ENCODE assay signal across 9 cellular contexts in genomic region chr1:92949937-92950817, GRCh38. TPM values are rescaled to one million over a fixed set of nuclear protein-coding genes. Genes with fewer than 3 reads are reported as not detected.
DNase-seq lines count a peak whose midpoint lies in the region; ATAC-seq and TF ChIP-seq lines count a peak whose summit lies in the region.
"Had no signal": no experiment of that assay in that cellular context is flagged by ENCODE, and none has a peak within 500 bp of the region (broad histone marks: within the 10 kb centered on the region; RNA-seq: fewer than 3 reads in every experiment).

No MANE protein-coding gene starts in this region.

- H3K27me3 Mint-ChIP-seq in activated B cell treated with CpG ODN at 0.5 μM for 24 hours = no peaks in the 10 kb centered on the region

- no peaks in the 10 kb centered on the region for H3K9me3 ChIP-seq in HEK293 (ENCODE audit: control insufficient read depth, insufficient read depth, low read depth, low read length)
- no peaks in the 10 kb centered on the region for H3K9me3 ChIP-seq in left lung

- H3K36me3 Mint-ChIP-seq in activated B cell treated with CpG ODN at 0.5 μM for 24 hours (ENCODE audit: low read depth) = peaks cover 5% of the 10 kb centered on the region

- no peak overlapping the region for H3K4me3 ChIP-seq in HEK293 (ENCODE audit: low read depth, low read length)
- H3K4me3 ChIP-seq in left lung = no peak overlapping the region

- H3K27ac Mint-ChIP-seq in activated B cell treated with CpG ODN at 0.5 μM for 24 hours = no peak overlapping the region

- ATAC-seq in activated B cell treated with CpG ODN at 0.5 μM for 24 hours (ENCODE audit: low read depth) (peak; percentile 16), left lung (peak; percentile 45)
- ATAC-seq: Right ventricle myocardium inferior had no signal

- H3K27ac ChIP-seq in HEK293 (ENCODE audit: extremely low read depth, low read depth, low read length) = no peak overlapping the region
- no peak overlapping the region for H3K27ac ChIP-seq in left lung

- H3K4me1 ChIP-seq in HEK293 (ENCODE audit: control insufficient read depth, insufficient read depth, low read length) (0 out of 2 replicates have a peak, but pooled peaks cover 5% of the 10 kb centered on the region), left lung (peaks cover 0 to 20% of the 10 kb centered on the region in 2 donors)

- H3K4me3 Mint-ChIP-seq in activated B cell treated with CpG ODN at 0.5 μM for 24 hours = no peak overlapping the region

- H3K36me3 ChIP-seq in HEK293 (ENCODE audit: control insufficient read depth in 2 of 2, insufficient read depth in 1 of 2, low read length in 2 of 2) (no peaks in the 10 kb centered on the region), left lung (no peaks in the 10 kb centered on the region)

- H3K9me3 Mint-ChIP-seq in activated B cell treated with CpG ODN at 0.5 μM for 24 hours = no peaks in the 10 kb centered on the region

- POLR2A ChIA-PET in HEK293 (lab: Yijun Ruan, JAX) = interaction anchor here (0.6 to 1.6 kb wide), 4 partner anchors 11 to 28 kb away, joined by 3 to 7 read pairs (median 4); partner anchors contain the start of gene DIPK1A
- POLR2A ChIA-PET in activated B cell treated with CpG ODN at 0.5 μM for 24 hours (lab: Charles Lee) = interaction anchor here (0.7 to 4.7 kb wide), 8 partner anchors 11 to 129 kb away, joined by 3 to 39 read pairs (median 4); partner anchors contain the start of genes DIPK1A, MTF2 and RPL5

- in situ Hi-C loops in Caki2 (cut with HindIII; ENCODE audit: low pct_unique_long_range_greater_than_20kb, low sequenced_read_pairs) = no loop called here

- H3K27me3 ChIP-seq in left lung = no peaks in the 10 kb centered on the region

- TF ChIP-seq CTCF in HEK293 (tag by site-specific recombination; IDR thresholded peaks at IDR 0.05) (no peak), activated B cell treated with CpG ODN at 0.5 μM for 24 hours (IDR thresholded peaks at IDR 0.05) (no peak), left lung (IDR thresholded peaks at IDR 0.05) (no peak)

- H3K4me1 Mint-ChIP-seq in activated B cell treated with CpG ODN at 0.5 μM for 24 hours = peaks cover 37% of the 10 kb centered on the region

- DNase-seq in Caki2 (ENCODE audit: low read depth) = peak; percentile 61
- DNase-seq in activated B cell treated with CpG ODN at 0.5 μM for 24 hours = no peak
- DNase-seq in left lung = no peak
- no peak for DNase-seq in SK-N-DZ (ENCODE audit: low spot score)
- no peak for DNase-seq in Ammon's horn (ENCODE audit: low spot score)
- DNase-seq in D341Med (ENCODE audit: low spot score) = no peak
- no peak for DNase-seq in activated CD4-positive, alpha-beta T cell treated with anti-CD3 and anti-CD28 coated beads, Interleukin-2, amount 50 U/mL, for 1 hour

- intact Hi-C loops in activated B cell treated with CpG ODN at 0.5 μM for 24 hours (cut with micrococcal nuclease) = loop anchor here (2.0 to 5.0 kb wide), 4 partner anchors 13 to 91 kb away; no protein-coding TSS in a partner anchor
- intact Hi-C loops in left lung (cut with DNase I) = no loop called here

- CTCF ChIA-PET in HEK293 (lab: Yijun Ruan, JAX) = interaction anchor here (0.6 to 2.3 kb wide), 4 partner anchors 44 to 313 kb away, joined by 3 to 9 read pairs (median 4); no protein-coding TSS in a partner anchor
- CTCF ChIA-PET in activated B cell treated with CpG ODN at 0.5 μM for 24 hours (lab: Charles Lee) = interaction anchor here (0.8 to 2.5 kb wide), 12 partner anchors 8 to 92 kb away, joined by 3 to 22 read pairs (median 4); partner anchors contain the start of gene DIPK1A

TF ChIP-seq in HEK293, 187 proteins besides CTCF, POLR2A, EP300 and RAD21:
- TF ChIP-seq, protein P1, sequence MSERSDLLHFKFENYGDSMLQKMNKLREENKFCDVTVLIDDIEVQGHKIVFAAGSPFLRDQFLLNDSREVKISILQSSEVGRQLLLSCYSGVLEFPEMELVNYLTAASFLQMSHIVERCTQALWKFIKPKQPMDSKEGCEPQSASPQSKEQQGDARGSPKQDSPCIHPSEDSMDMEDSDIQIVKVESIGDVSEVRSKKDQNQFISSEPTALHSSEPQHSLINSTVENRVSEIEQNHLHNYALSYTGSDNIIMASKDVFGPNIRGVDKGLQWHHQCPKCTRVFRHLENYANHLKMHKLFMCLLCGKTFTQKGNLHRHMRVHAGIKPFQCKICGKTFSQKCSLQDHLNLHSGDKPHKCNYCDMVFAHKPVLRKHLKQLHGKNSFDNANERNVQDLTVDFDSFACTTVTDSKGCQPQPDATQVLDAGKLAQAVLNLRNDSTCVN (tag by site-specific recombination; optimal IDR thresholded peaks at IDR 0.05) = no peak
- no peak for TF ChIP-seq ZNF629 (tag by site-specific recombination; IDR thresholded peaks at IDR 0.05)
- TF ChIP-seq, protein P2, sequence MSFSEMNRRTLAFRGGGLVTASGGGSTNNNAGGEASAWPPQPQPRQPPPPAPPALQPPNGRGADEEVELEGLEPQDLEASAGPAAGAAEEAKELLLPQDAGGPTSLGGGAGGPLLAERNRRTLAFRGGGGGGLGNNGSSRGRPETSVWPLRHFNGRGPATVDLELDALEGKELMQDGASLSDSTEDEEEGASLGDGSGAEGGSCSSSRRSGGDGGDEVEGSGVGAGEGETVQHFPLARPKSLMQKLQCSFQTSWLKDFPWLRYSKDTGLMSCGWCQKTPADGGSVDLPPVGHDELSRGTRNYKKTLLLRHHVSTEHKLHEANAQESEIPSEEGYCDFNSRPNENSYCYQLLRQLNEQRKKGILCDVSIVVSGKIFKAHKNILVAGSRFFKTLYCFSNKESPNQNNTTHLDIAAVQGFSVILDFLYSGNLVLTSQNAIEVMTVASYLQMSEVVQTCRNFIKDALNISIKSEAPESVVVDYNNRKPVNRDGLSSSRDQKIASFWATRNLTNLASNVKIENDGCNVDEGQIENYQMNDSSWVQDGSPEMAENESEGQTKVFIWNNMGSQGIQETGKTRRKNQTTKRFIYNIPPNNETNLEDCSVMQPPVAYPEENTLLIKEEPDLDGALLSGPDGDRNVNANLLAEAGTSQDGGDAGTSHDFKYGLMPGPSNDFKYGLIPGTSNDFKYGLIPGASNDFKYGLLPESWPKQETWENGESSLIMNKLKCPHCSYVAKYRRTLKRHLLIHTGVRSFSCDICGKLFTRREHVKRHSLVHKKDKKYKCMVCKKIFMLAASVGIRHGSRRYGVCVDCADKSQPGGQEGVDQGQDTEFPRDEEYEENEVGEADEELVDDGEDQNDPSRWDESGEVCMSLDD (tag by site-specific recombination; IDR thresholded peaks at IDR 0.05) = no peak
- TF ChIP-seq ZNF777 (tag by site-specific recombination; IDR thresholded peaks at IDR 0.05; ENCODE audit: borderline replicate concordance) = no peak
- no peak for TF ChIP-seq SP3 (tag by site-specific recombination; IDR thresholded peaks at IDR 0.05)
- TF ChIP-seq ZNF140 (tag by site-specific recombination; IDR thresholded peaks at IDR 0.05) = no peak
- no peak for TF ChIP-seq KLF1 (tag by site-specific recombination; IDR thresholded peaks at IDR 0.05)
- no peak for TF ChIP-seq OVOL3 (tag by site-specific recombination; IDR thresholded peaks at IDR 0.05)
- 0 out of 2 replicates have a peak, but pooled peaks have one; percentile 23 for TF ChIP-seq PRDM1 (tag by site-specific recombination; IDR thresholded peaks at IDR 0.05)
- TF ChIP-seq ZNF169 (tag by site-specific recombination; IDR thresholded peaks at IDR 0.05) = no peak
- TF ChIP-seq ZNF600 (tag by site-specific recombination; IDR thresholded peaks at IDR 0.05) = no peak
- peak; percentile 36; the same call in 1 of the 2 replicates for TF ChIP-seq SP7 (tag by site-specific recombination; IDR thresholded peaks at IDR 0.05)
- no peak for TF ChIP-seq ZNF596 (tag by site-specific recombination; IDR thresholded peaks at IDR 0.05)
- TF ChIP-seq KLF17 (tag by site-specific recombination; IDR thresholded peaks at IDR 0.05) = no peak

RNA-seq across cellular contexts. Expression of gene DIPK1A, which starts 11.1 kb away (rescaled TPM):
- total RNA-seq in Caki2 (2014; rRNA removed; shearing (Covaris generic); ENCODE audit: low replicate concordance) = 8.6 TPM in 2 replicates
- 16.0 and 16.7 TPM in 2 replicates for total RNA-seq in activated B cell treated with CpG ODN at 0.5 μM for 24 hours
- 10 to 100 TPM in 1 of 2 donors, 1 to 10 TPM in 1; 6.8 to 10.8 TPM for total RNA-seq in left lung
- polyA plus RNA-seq in SK-N-DZ (2014; cell fraction: cytosol; rRNA removed) = 8.2 and 10.8 TPM in 2 replicates
- 3.0 and 6.4 TPM in 2 replicates for polyA plus RNA-seq in SK-N-DZ (2014; cell fraction: nucleus; rRNA removed)
